14 cellular contexts compared by ENCODE assay signal in genomic region chr9:4890242-4890641, GRCh38.
A peak's percentile ranks its signal among the peaks of the same experiment; 100 is the strongest.
DNase-seq lines count a peak whose midpoint lies in the region; ATAC-seq and TF ChIP-seq lines count a peak whose summit lies in the region.
"Had no signal": no experiment of that assay in that cellular context is flagged by ENCODE, and none has a peak within 500 bp of the region (broad histone marks: within the 10 kb centered on the region; RNA-seq: fewer than 3 reads in every experiment).

No MANE protein-coding gene starts in this region.

- ATAC-seq in thoracic aorta (ENCODE audit: insufficient number of reproducible peaks, low FRiP score, low read depth) (no peak), HG02973 (IDR thresholded peaks at IDR 0.05; ENCODE audit: unreplicated experiment) (no peak), GM19455 (IDR thresholded peaks at IDR 0.05; ENCODE audit: unreplicated experiment) (no peak)
- ATAC-seq: CD8-positive, alpha-beta T cell had no signal

- no peaks in the 10 kb centered on the region for H3K27me3 ChIP-seq in thoracic aorta (replicated peaks; ENCODE audit: insufficient read depth)
- H3K27me3 ChIP-seq: BLaER1 treated with 17β-estradiol and CSF1 and Interleukin-3, amounts not matched to agents 10 nM and 100 nM had no signal

- TF ChIP-seq CTCF in coronary artery (IDR thresholded peaks at IDR 0.05) (no peak), thoracic aorta (IDR thresholded peaks at IDR 0.05) (no peak)

- H3K4me3 ChIP-seq in coronary artery (no peak overlapping the region), thoracic aorta (no peak overlapping the region)
- H3K4me3 ChIP-seq: BLaER1 treated with 17β-estradiol and CSF1 and Interleukin-3, amounts not matched to agents 10 nM and 100 nM; GM23248 had no signal

- peak; percentile 63 for DNase-seq in NCI-H82 treated with DMSO at 0.1 percent for 48 hours (lab: John Stamatoyannopoulos, UW; ENCODE audit: unreplicated experiment)
- DNase-seq in coronary artery (ENCODE audit: low spot score) = no peak
- DNase-seq in thoracic aorta (ENCODE audit: low spot score) = no peak
- DNase-seq in SHP77 treated with DMSO at 0.1 percent for 48 hours (lab: John Stamatoyannopoulos, UW) = no peak
- DNase-seq: Calu3; CD8-positive, alpha-beta T cell; DMS79 treated with DMSO at 0.1 percent for 48 hours; GF-D8; GM23248; HCEC 1CT had no signal

- H3K27ac ChIP-seq in coronary artery = peak overlapping the region; percentile 50 to 66
- peak overlapping the region; percentile 77 to 88 for H3K27ac ChIP-seq in thoracic aorta
- H3K27ac ChIP-seq: BLaER1 treated with 17β-estradiol and CSF1 and Interleukin-3, amounts not matched to agents 10 nM and 100 nM; GM23248; HL-60 had no signal

- H3K36me3 ChIP-seq in thoracic aorta = no peaks in the 10 kb centered on the region
- H3K36me3 ChIP-seq: BLaER1 treated with 17β-estradiol and CSF1 and Interleukin-3, amounts not matched to agents 10 nM and 100 nM had no signal

- peaks cover 17 to 60% of the 10 kb centered on the region in 2 donors for H3K4me1 ChIP-seq in thoracic aorta (ENCODE audit: control insufficient read depth in 1 of 2, low read depth in 2 of 2)

- no peaks in the 10 kb centered on the region for H3K9me3 ChIP-seq in thoracic aorta
